19 cellular contexts compared by ENCODE assay signal in the genomic region with DNA sequence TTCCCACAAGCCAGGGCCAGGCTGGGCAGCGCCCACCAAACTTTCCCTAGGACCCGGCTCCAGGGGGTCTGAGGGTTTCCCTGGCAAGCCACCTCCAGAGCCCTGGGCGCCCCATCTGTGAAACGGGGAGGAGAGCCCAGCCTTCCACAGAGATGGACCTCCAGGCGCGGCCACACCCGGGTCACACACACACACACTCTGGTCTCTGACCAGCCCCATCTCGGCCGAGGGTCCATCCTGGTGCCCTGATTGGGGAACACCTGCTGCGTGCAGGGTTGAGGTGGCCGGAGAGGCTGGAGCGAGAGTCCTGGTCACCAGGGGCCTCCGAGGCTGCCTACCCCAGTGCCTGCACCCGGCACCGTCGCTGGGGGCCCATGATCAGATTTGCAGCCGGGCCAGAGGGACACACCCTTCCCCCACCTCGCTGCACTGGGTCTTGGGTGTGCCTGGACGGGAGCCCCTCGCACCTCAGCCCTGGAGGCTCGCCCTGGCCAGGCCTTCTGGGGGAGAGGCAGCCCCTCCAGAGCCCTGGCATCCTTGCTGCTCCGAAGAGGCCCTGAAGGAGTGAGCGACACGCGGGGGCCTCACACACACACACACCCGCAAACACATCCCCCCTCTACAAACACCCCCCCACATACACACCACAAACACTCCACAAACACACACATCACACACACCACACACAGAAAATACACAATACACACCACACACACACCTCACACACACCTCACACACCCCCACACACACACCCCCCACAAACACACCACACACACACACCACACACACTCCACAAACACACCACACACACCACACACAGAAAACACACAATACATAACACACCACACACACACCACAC. TPM values are rescaled to one million over a fixed set of nuclear protein-coding genes. Genes with fewer than 3 reads are reported as not detected.
DNase-seq lines count a peak whose midpoint lies in the region; ATAC-seq, FAIRE-seq and TF ChIP-seq lines count a peak whose summit lies in the region.
"Had no signal": no experiment of that assay in that cellular context is flagged by ENCODE, and none has a peak within 500 bp of the region (broad histone marks: within the 10 kb centered on the region; RNA-seq: fewer than 3 reads in every experiment).

No MANE protein-coding gene starts in this region.

- no peaks in the 10 kb centered on the region for H3K9me1 ChIP-seq in K562 (ENCODE audit: control insufficient read depth, insufficient read depth, low read length)

- H2AK5ac ChIP-seq in neuronal stem cell (ENCODE audit: low read depth, low read length): no peak overlapping the region

- intact Hi-C loops in K562 (cut with micrococcal nuclease) (no loop called here), esophagus muscularis mucosa (cut with DNase I) (no loop called here)

- no peaks in the 10 kb centered on the region for H4K20me1 ChIP-seq in K562 (replicated peaks; ENCODE audit: control insufficient read depth, insufficient read depth, low read length)

- no peak overlapping the region for H3K18ac ChIP-seq in neuronal stem cell (ENCODE audit: low read length)

- H3K79me2 ChIP-seq in K562 (ENCODE audit: control insufficient read depth, insufficient read depth, low read length): no peaks in the 10 kb centered on the region

- DNase-seq in A549 (ENCODE audit: low read depth in 1 of 2, low spot score in 1 of 2) (no peak), NAMALWA (ENCODE audit: low spot score) (peak; percentile 34), K562 (ENCODE audit: extremely low read depth in 1 of 4, low spot score in 3 of 4) (peak in 3 of 4 experiments; percentile 59 to 77 (median 69)), neuronal stem cell (ENCODE audit: low spot score) (no peak), NCI-H1417 treated with DMSO at 0.1 percent for 48 hours (lab: John Stamatoyannopoulos, UW) (no peak), esophagus muscularis mucosa (ENCODE audit: extremely low spot score) (no peak)
- DNase-seq: activated CD4-positive, alpha-beta T cell treated with anti-CD3 and anti-CD28 coated beads, Interleukin-2, amount 10 ng/mL, durations not matched to agents 24 days and 14 days; activated T-cell treated with anti-CD3 and anti-CD28 coated beads, Interleukin-2, amount 50 U/mL, for 4 hours; amniotic stem cell; foreskin fibroblast; Kasumi-1; NCI-H446 had no signal

- no peak overlapping the region for H2BK5ac ChIP-seq in neuronal stem cell (ENCODE audit: low read length)

- H3K4me1 ChIP-seq in A549: no peaks in the 10 kb centered on the region
- H3K4me1 ChIP-seq in K562 (replicated peaks in 1 of 2; ENCODE audit: control insufficient read depth in 2 of 2, insufficient read depth in 2 of 2, low read length in 2 of 2): peaks cover 15 to 34% of the 10 kb centered on the region in 2 experiments
- H3K4me1 ChIP-seq in neuronal stem cell (ENCODE audit: control insufficient read depth in 2 of 2, insufficient read depth in 1 of 2, low read depth in 1 of 2, low read length in 2 of 2): no peaks in the 10 kb centered on the region
- H3K4me1 ChIP-seq in esophagus muscularis mucosa: peaks cover 0 to 7% (median 0%) of the 10 kb centered on the region in 4 donors
- H3K4me1 ChIP-seq: pancreas had no signal

- BruUV-seq in K562 (replicated peaks; lab: Mats Ljungman, UMichigan): no TSS peak

- ATAC-seq in A549 (peak; percentile 63 to 75), K562 (peak; percentile 71), GM21390 (IDR thresholded peaks at IDR 0.05; ENCODE audit: unreplicated experiment) (no peak), HG03571 (IDR thresholded peaks at IDR 0.05; ENCODE audit: unreplicated experiment) (no peak)

- H4K91ac ChIP-seq in neuronal stem cell (ENCODE audit: low read depth, low read length, poor library complexity): no peak overlapping the region

- CTCF ChIA-PET in A549 (lab: Yijun Ruan, JAX): no interaction called here
- CTCF ChIA-PET in K562 (lab: Yijun Ruan, JAX; ENCODE audit: low intra/inter-chr PET ratio): no interaction called here

- peak overlapping the region; percentile 84 for H2BK12ac ChIP-seq in neuronal stem cell (ENCODE audit: low read length)

- FAIRE-seq in A549 (lab: Jason Lieb, UNC) (no peak), K562 (lab: Jason Lieb, UNC) (no peak)
- FAIRE-seq: G401.6, GM12891, pancreas had no signal

- H3K9ac ChIP-seq in K562 (ENCODE audit: insufficient read depth in 1 of 2, low read depth in 2 of 2, low read length in 2 of 2): peak overlapping the region in 1 of 2 experiments; percentile 73; a peak in 2 of 4 replicates
- H3K9ac ChIP-seq in neuronal stem cell (ENCODE audit: low read depth, low read length, poor library complexity): peak overlapping the region; percentile 70

- TF ChIP-seq EP300 in A549 (IDR thresholded peaks at IDR 0.05) (no peak), K562 (IDR thresholded peaks at IDR 0.05; ENCODE audit: low read length) (no peak), esophagus muscularis mucosa (IDR thresholded peaks at IDR 0.05) (no peak)

- peak overlapping the region; percentile 49 for H2BK15ac ChIP-seq in neuronal stem cell (ENCODE audit: low read length)

- no peaks in the 10 kb centered on the region for H3K9me3 ChIP-seq in A549
- no peaks in the 10 kb centered on the region for H3K9me3 ChIP-seq in K562 (replicated peaks; ENCODE audit: control insufficient read depth, insufficient read depth, low read depth, low read length)
- H3K9me3 ChIP-seq in neuronal stem cell (replicated peaks in 1 of 2; ENCODE audit: control insufficient read depth in 2 of 2, insufficient read depth in 1 of 2, low read depth in 1 of 2, low read length in 2 of 2): peaks cover 0 to 2% of the 10 kb centered on the region in 2 donors
- H3K9me3 ChIP-seq in esophagus muscularis mucosa: no peaks in the 10 kb centered on the region
- H3K9me3 ChIP-seq: pancreas had no signal

- H3K4me3 ChIP-seq in A549 (no peak overlapping the region), K562 (no peak overlapping the region), neuronal stem cell (ENCODE audit: low read length in 2 of 2) (peak overlapping the region in 1 of 2 donors; percentile 70), esophagus muscularis mucosa (no peak overlapping the region)
- H3K4me3 ChIP-seq: pancreas, SK-N-MC, smooth muscle cell had no signal

- H2AFZ ChIP-seq in K562 (ENCODE audit: low read depth, low read length) (no peak overlapping the region; the same call in 1 of the 2 replicates), neuronal stem cell (ENCODE audit: low read length) (no peak overlapping the region)

- 37% methylated on average over 21 of the region's 26 CpGs for WGBS in A549 (ENCODE audit: missing lambda C conversion rate)
- WGBS in K562 (ENCODE audit: insufficient coverage, low coverage, missing lambda C conversion rate): 17% methylated on average over 19 of the region's 26 CpGs
- no CpG with 5 or more reads among the region's 26 CpGs for WGBS in neuronal stem cell (ENCODE audit: extremely low coverage in 2 of 2, insufficient read length in 2 of 2, insufficient replicate concordance in 1 of 2), 2 donors
- no CpG with 5 or more reads among the region's 26 CpGs for WGBS in esophagus muscularis mucosa

- H3K27ac ChIP-seq in A549 (0 out of 6 replicates have a peak overlapping the region, but pooled peaks of 1 of the 2 experiments have one; percentile 7), K562 (ENCODE audit: extremely low read depth, low read depth, low read length) (no peak overlapping the region), neuronal stem cell (replicated peaks; ENCODE audit: low read length) (no peak overlapping the region), esophagus muscularis mucosa (replicated peaks in 1 of 4) (no peak overlapping the region)
- H3K27ac ChIP-seq: pancreas, SK-N-MC had no signal

- no peak overlapping the region for H3K4ac ChIP-seq in neuronal stem cell (ENCODE audit: low read length)

- POLR2A ChIA-PET in A549 (lab: Yijun Ruan, JAX): no interaction called here
- POLR2A ChIA-PET in K562 (lab: Yijun Ruan, JAX): interaction anchor here (1.4 kb wide), 1 partner anchor 12 kb away, joined by 7 read pairs; no protein-coding TSS in a partner anchor

- TF ChIP-seq POLR2A in A549 (IDR thresholded peaks at IDR 0.05; ENCODE audit: low read length) (no peak), K562 (conservative IDR thresholded peaks at IDR 0.05) (no peak), esophagus muscularis mucosa (IDR thresholded peaks at IDR 0.05; ENCODE audit: low read depth) (no peak)

- no peak for TF ChIP-seq RAD21 in A549 (conservative IDR thresholded peaks at IDR 0.05 in 1 of 2, IDR thresholded peaks at IDR 0.05 in 1 of 2)
- TF ChIP-seq RAD21 in K562 (CRISPR knock-in tag; conservative IDR thresholded peaks at IDR 0.05 in 1 of 2, IDR thresholded peaks at IDR 0.05 in 1 of 2): no peak

- H3K23ac ChIP-seq in neuronal stem cell (ENCODE audit: low read depth, low read length, poor library complexity): peak overlapping the region; percentile 95

- H3K14ac ChIP-seq in neuronal stem cell (ENCODE audit: low read length): peak overlapping the region; percentile 38

- H3K79me1 ChIP-seq in neuronal stem cell (ENCODE audit: low read depth, low read length): no peaks in the 10 kb centered on the region

- TF ChIP-seq CTCF in A549 (IDR thresholded peaks at IDR 0.05) (no peak), K562 (IDR thresholded peaks at IDR 0.05 in 2 of 3, conservative IDR thresholded peaks at IDR 0.05 in 1 of 3; ENCODE audit: insufficient read depth in 2 of 3, low read depth in 1 of 3, low read length in 3 of 3) (no peak), esophagus muscularis mucosa (IDR thresholded peaks at IDR 0.05) (no peak)

- H3K36me3 ChIP-seq in K562 (ENCODE audit: control insufficient read depth, insufficient read depth, low read length) (no peaks in the 10 kb centered on the region), neuronal stem cell (replicated peaks in 1 of 2; ENCODE audit: control insufficient read depth in 2 of 2, insufficient read depth in 2 of 2, low read length in 2 of 2) (no peaks in the 10 kb centered on the region), esophagus muscularis mucosa (no peaks in the 10 kb centered on the region)
- H3K36me3 ChIP-seq: pancreas had no signal

- H3K27me3 ChIP-seq in K562 (ENCODE audit: control insufficient read depth in 2 of 2, insufficient read depth in 2 of 2, low read length in 2 of 2) (no peaks in the 10 kb centered on the region), neuronal stem cell (ENCODE audit: control insufficient read depth in 3 of 3, insufficient read depth in 3 of 3, low read depth in 1 of 3, low read length in 3 of 3) (peaks cover 0 to 19% (median 0%) of the 10 kb centered on the region in 3 experiments), esophagus muscularis mucosa (peaks cover 0 to 39% (median 6%) of the 10 kb centered on the region in 4 donors)
- H3K27me3 ChIP-seq: pancreas had no signal

- H3K4me2 ChIP-seq in A549: no peak overlapping the region
- H3K4me2 ChIP-seq in K562 (ENCODE audit: insufficient read depth, low read length): peak overlapping the region; percentile 34; the same call in 1 of the 2 replicates
- H3K4me2 ChIP-seq in neuronal stem cell (ENCODE audit: insufficient read depth, low read length, poor library complexity, severe bottlenecking): no peak overlapping the region
- H3K4me2 ChIP-seq: smooth muscle cell had no signal

- no peak overlapping the region for H2BK120ac ChIP-seq in neuronal stem cell (ENCODE audit: low read depth, low read length)

- in situ Hi-C loops in K562 (cut with MboI): no loop called here

- H4K8ac ChIP-seq in neuronal stem cell (ENCODE audit: low read depth, low read length): no peak overlapping the region

RNA-seq across cellular contexts. Expression of gene SLC25A10, which starts 29.7 kb away (rescaled TPM):
- polyA plus RNA-seq in A549 (2011; rRNA removed) (20.0 and 25.8 TPM in 2 replicates), A549 (2017; fragmentation: RNase III; extraction: RNeasy Plus Mini Kit Qiagen cat#74134 plus additional on column Dnase treatment) (43.4 to 47.1 TPM (median 47.0 TPM) in 3 replicates), K562 (2011; rRNA removed) (26.3 and 34.3 TPM in 2 replicates), K562 (2014; fragmentation: Illumina TruSeq; extraction: Trizol) (34.3 and 70.2 TPM in 2 replicates), K562 (2014; fragmentation: Nextera tagmentation; extraction: Ambion mirVana) (1 to 10 TPM in 1 of 2 experiments, under 1 TPM in 1; 0.10 to 1.5 TPM), K562 (2014; rRNA removed) (68.4 and 70.6 TPM in 2 replicates)
- polyA plus RNA-seq in A549 (2012; cell fraction: cytosol; rRNA removed): 69.2 and 105 TPM in 2 replicates
- 99.9 and 141 TPM in 2 replicates for polyA plus RNA-seq in A549 (2012; cell fraction: nucleus; rRNA removed)
- 20.8 and 28.2 TPM in 2 replicates for polyA minus RNA-seq in A549 (2011; rRNA and poly(A)+ RNA removed)
- total RNA-seq in K562 (2011; cell fraction: chromatin; rRNA removed; ENCODE audit: low replicate concordance): 20.2 and 85.2 TPM in 2 replicates
- total RNA-seq in K562 (2011; cell fraction: nucleolus; rRNA removed): 76.7 and 104 TPM in 2 replicates
- total RNA-seq in K562 (2011; cell fraction: nucleoplasm; rRNA removed): 36.2 and 36.3 TPM in 2 replicates
- total RNA-seq in K562 (2014; rRNA removed) (77.1 and 107 TPM in 2 replicates), K562 (2014; rRNA removed; fragmentation: Illumina TruSeq; extraction: Trizol) (8.5 and 15.4 TPM in 2 replicates), K562 (2015; rRNA removed; fragmentation: Illumina TruSeq; extraction: Trizol) (36.2 and 39.1 TPM in 2 replicates), K562 (2021) (85.6 and 86.9 TPM in 2 replicates), esophagus muscularis mucosa (1 to 10 TPM; 2.1 to 5.5 (median 4.8) TPM)
- 46.6 and 127 TPM in 2 replicates for polyA plus RNA-seq in K562 (2011; cell fraction: cytosol; rRNA removed)
- polyA plus RNA-seq in K562 (2011; cell fraction: nucleus; rRNA removed): 60.6 and 93.2 TPM in 2 replicates
- 35.9 and 54.4 TPM in 2 replicates for polyA plus RNA-seq in K562 (2012)
- 7.7 and 13.8 TPM in 2 replicates for polyA minus RNA-seq in K562 (2011; rRNA and poly(A)+ RNA removed)
- polyA minus RNA-seq in K562 (2011; cell fraction: cytosol; rRNA and poly(A)+ RNA removed): 31.8 and 35.5 TPM in 2 replicates
- polyA minus RNA-seq in K562 (2011; cell fraction: nucleus; rRNA and poly(A)+ RNA removed): 20.9 and 21.4 TPM in 2 replicates
- 12.7 TPM for polyA plus RNA-seq in neuronal stem cell (2013, experiment 1 of 2)
- polyA plus RNA-seq in neuronal stem cell (2013, experiment 2 of 2): 12.8 TPM

RNA-seq across cellular contexts. Expression of gene MRPL12, which starts 38.7 kb away (rescaled TPM):
- polyA plus RNA-seq in A549 (2011; rRNA removed) (152 and 161 TPM in 2 replicates), A549 (2017; fragmentation: RNase III; extraction: RNeasy Plus Mini Kit Qiagen cat#74134 plus additional on column Dnase treatment) (197 to 233 TPM (median 215 TPM) in 3 replicates), K562 (2011; rRNA removed) (101 and 110 TPM in 2 replicates), K562 (2014; fragmentation: Illumina TruSeq; extraction: Trizol) (100 and 128 TPM in 2 replicates), K562 (2014; fragmentation: Nextera tagmentation; extraction: Ambion mirVana) (1 to 10 TPM in 1 of 2 experiments, under 1 TPM in 1; 0.94 to 2.7 TPM), K562 (2014; rRNA removed) (338 and 351 TPM in 2 replicates)
- polyA plus RNA-seq in A549 (2012; cell fraction: cytosol; rRNA removed): 448 and 453 TPM in 2 replicates
- 235 and 273 TPM in 2 replicates for polyA plus RNA-seq in A549 (2012; cell fraction: nucleus; rRNA removed)
- polyA minus RNA-seq in A549 (2011; rRNA and poly(A)+ RNA removed): 71.5 and 83.4 TPM in 2 replicates
- total RNA-seq in K562 (2011; cell fraction: chromatin; rRNA removed; ENCODE audit: low replicate concordance): 14.2 and 50.8 TPM in 2 replicates
- total RNA-seq in K562 (2011; cell fraction: nucleolus; rRNA removed): 61.9 and 77.4 TPM in 2 replicates
- total RNA-seq in K562 (2011; cell fraction: nucleoplasm; rRNA removed): 32.4 and 38.0 TPM in 2 replicates
- total RNA-seq in K562 (2014; rRNA removed) (182 and 276 TPM in 2 replicates), K562 (2014; rRNA removed; fragmentation: Illumina TruSeq; extraction: Trizol) (31.8 and 40.0 TPM in 2 replicates), K562 (2015; rRNA removed; fragmentation: Illumina TruSeq; extraction: Trizol) (57.9 and 60.8 TPM in 2 replicates), K562 (2021) (231 and 251 TPM in 2 replicates), esophagus muscularis mucosa (10 to 100 TPM; 24.5 to 47.9 (median 39.2) TPM)
- polyA plus RNA-seq in K562 (2011; cell fraction: cytosol; rRNA removed): 124 and 353 TPM in 2 replicates
- 53.5 and 78.2 TPM in 2 replicates for polyA plus RNA-seq in K562 (2011; cell fraction: nucleus; rRNA removed)
- polyA plus RNA-seq in K562 (2012): 145 TPM in 2 replicates
- 36.5 and 49.2 TPM in 2 replicates for polyA minus RNA-seq in K562 (2011; rRNA and poly(A)+ RNA removed)
- 52.2 and 58.3 TPM in 2 replicates for polyA minus RNA-seq in K562 (2011; cell fraction: cytosol; rRNA and poly(A)+ RNA removed)
- 15.9 and 32.2 TPM in 2 replicates for polyA minus RNA-seq in K562 (2011; cell fraction: nucleus; rRNA and poly(A)+ RNA removed)
- 75.2 TPM for polyA plus RNA-seq in neuronal stem cell (2013, experiment 1 of 2)
- polyA plus RNA-seq in neuronal stem cell (2013, experiment 2 of 2): 73.4 TPM

RNA-seq across cellular contexts. Expression of gene HGS, which starts 58.0 kb away (rescaled TPM):
- polyA plus RNA-seq in A549 (2011; rRNA removed) (75.7 and 85.9 TPM in 2 replicates), A549 (2017; fragmentation: RNase III; extraction: RNeasy Plus Mini Kit Qiagen cat#74134 plus additional on column Dnase treatment) (127 to 130 TPM (median 129 TPM) in 3 replicates), K562 (2011; rRNA removed) (60.7 and 127 TPM in 2 replicates), K562 (2014; fragmentation: Illumina TruSeq; extraction: Trizol) (126 and 128 TPM in 2 replicates), K562 (2014; fragmentation: Nextera tagmentation; extraction: Ambion mirVana) (1 to 10 TPM; 3.9 to 9.4 TPM), K562 (2014; rRNA removed) (141 and 176 TPM in 2 replicates)
- polyA plus RNA-seq in A549 (2012; cell fraction: cytosol; rRNA removed): 129 and 170 TPM in 2 replicates
- 607 and 996 TPM in 2 replicates for polyA plus RNA-seq in A549 (2012; cell fraction: nucleus; rRNA removed)
- 157 and 165 TPM in 2 replicates for polyA minus RNA-seq in A549 (2011; rRNA and poly(A)+ RNA removed)
- 345 and 984 TPM in 2 replicates for total RNA-seq in K562 (2011; cell fraction: chromatin; rRNA removed; ENCODE audit: low replicate concordance)
- total RNA-seq in K562 (2011; cell fraction: nucleolus; rRNA removed): 485 and 495 TPM in 2 replicates
- 301 and 334 TPM in 2 replicates for total RNA-seq in K562 (2011; cell fraction: nucleoplasm; rRNA removed)
- total RNA-seq in K562 (2014; rRNA removed) (96.7 and 99.7 TPM in 2 replicates), K562 (2014; rRNA removed; fragmentation: Illumina TruSeq; extraction: Trizol) (55.5 and 77.1 TPM in 2 replicates), K562 (2015; rRNA removed; fragmentation: Illumina TruSeq; extraction: Trizol) (61.4 and 66.3 TPM in 2 replicates), K562 (2021) (132 and 161 TPM in 2 replicates), esophagus muscularis mucosa (10 to 100 TPM; 47.8 to 99.1 (median 65.5) TPM)
- polyA plus RNA-seq in K562 (2011; cell fraction: cytosol; rRNA removed): 55.5 and 141 TPM in 2 replicates
- polyA plus RNA-seq in K562 (2011; cell fraction: nucleus; rRNA removed): 547 and 894 TPM in 2 replicates
- polyA plus RNA-seq in K562 (2012): 81.3 and 125 TPM in 2 replicates
- 76.0 and 85.7 TPM in 2 replicates for polyA minus RNA-seq in K562 (2011; rRNA and poly(A)+ RNA removed)
- polyA minus RNA-seq in K562 (2011; cell fraction: cytosol; rRNA and poly(A)+ RNA removed): 50.3 and 53.4 TPM in 2 replicates
- 113 and 138 TPM in 2 replicates for polyA minus RNA-seq in K562 (2011; cell fraction: nucleus; rRNA and poly(A)+ RNA removed)
- 33.9 TPM for polyA plus RNA-seq in neuronal stem cell (2013, experiment 1 of 2)
- polyA plus RNA-seq in neuronal stem cell (2013, experiment 2 of 2): 31.7 TPM

RNA-seq across cellular contexts. Expression of gene ARL16, which starts 58.2 kb away (rescaled TPM):
- polyA plus RNA-seq in A549 (2011; rRNA removed): 43.8 and 45.2 TPM in 2 replicates
- polyA plus RNA-seq in A549 (2012; cell fraction: cytosol; rRNA removed): 68.1 and 77.4 TPM in 2 replicates
- polyA plus RNA-seq in A549 (2012; cell fraction: nucleus; rRNA removed): 63.3 and 65.0 TPM in 2 replicates
- polyA plus RNA-seq in A549 (2017; fragmentation: RNase III; extraction: RNeasy Plus Mini Kit Qiagen cat#74134 plus additional on column Dnase treatment): 52.8 to 55.8 TPM (median 53.6 TPM) in 3 replicates
- 19.1 and 21.4 TPM in 2 replicates for polyA minus RNA-seq in A549 (2011; rRNA and poly(A)+ RNA removed)
- total RNA-seq in K562 (2011; cell fraction: chromatin; rRNA removed; ENCODE audit: low replicate concordance): 40.1 and 78.0 TPM in 2 replicates
- 48.6 and 55.2 TPM in 2 replicates for total RNA-seq in K562 (2011; cell fraction: nucleolus; rRNA removed)
- 38.9 and 42.4 TPM in 2 replicates for total RNA-seq in K562 (2011; cell fraction: nucleoplasm; rRNA removed)
- total RNA-seq in K562 (2014; rRNA removed): 25.2 and 46.0 TPM in 2 replicates
- 18.8 and 21.6 TPM in 2 replicates for total RNA-seq in K562 (2014; rRNA removed; fragmentation: Illumina TruSeq; extraction: Trizol)
- 19.7 and 21.3 TPM in 2 replicates for total RNA-seq in K562 (2015; rRNA removed; fragmentation: Illumina TruSeq; extraction: Trizol)
- 18.3 and 22.6 TPM in 2 replicates for total RNA-seq in K562 (2021)
- 29.8 and 30.6 TPM in 2 replicates for polyA plus RNA-seq in K562 (2011; rRNA removed)
- 36.0 and 45.9 TPM in 2 replicates for polyA plus RNA-seq in K562 (2011; cell fraction: cytosol; rRNA removed)
- 16.8 and 22.9 TPM in 2 replicates for polyA plus RNA-seq in K562 (2011; cell fraction: nucleus; rRNA removed)
- 26.1 and 26.2 TPM in 2 replicates for polyA plus RNA-seq in K562 (2012)
- 25.6 and 32.4 TPM in 2 replicates for polyA plus RNA-seq in K562 (2014; fragmentation: Illumina TruSeq; extraction: Trizol)
- 10 to 100 TPM in 1 of 2 experiments, 1 to 10 TPM in 1; 5.4 to 10.4 TPM for polyA plus RNA-seq in K562 (2014; fragmentation: Nextera tagmentation; extraction: Ambion mirVana)
- polyA plus RNA-seq in K562 (2014; rRNA removed): 32.4 and 34.7 TPM in 2 replicates
- 11.5 and 12.4 TPM in 2 replicates for polyA minus RNA-seq in K562 (2011; rRNA and poly(A)+ RNA removed)
- 5.8 and 6.2 TPM in 2 replicates for polyA minus RNA-seq in K562 (2011; cell fraction: cytosol; rRNA and poly(A)+ RNA removed)
- polyA minus RNA-seq in K562 (2011; cell fraction: nucleus; rRNA and poly(A)+ RNA removed): 7.3 and 11.8 TPM in 2 replicates
- polyA plus RNA-seq in neuronal stem cell (2013, experiment 1 of 2): 41.9 TPM
- 43.1 TPM for polyA plus RNA-seq in neuronal stem cell (2013, experiment 2 of 2)
- 10 to 100 TPM; 23.7 to 38.3 (median 27.3) TPM for total RNA-seq in esophagus muscularis mucosa

Comparison
In these comparisons a context has a peak if more than half of its experiments do, and no peak if none do; other contexts are left out.
1. ATAC-seq: peak in A549 (2 of 2) and K562 (single experiment); none in GM21390 (single experiment) and HG03571 (single experiment).
2. DNase-seq: peak in NAMALWA (single experiment) and K562 (3 of 4); none in A549 (0 of 2), neuronal stem cell (single experiment), NCI-H1417 treated with DMSO at 0.1 percent for 48 hours (single experiment) and esophagus muscularis mucosa (single experiment).
3. Of the 35 proteins assayed by ChIP-seq in both K562 and A549: peak only in K562: EHMT2; only in A549: ESRRA; in both: none; in neither: 32; mixed calls (peak in some experiments, not most) for 1.